8 cellular contexts compared by ENCODE assay signal in genomic region chr21:44846485-44847260, GRCh38. TPM values are rescaled to one million over a fixed set of nuclear protein-coding genes. Genes with fewer than 3 reads are reported as not detected.
DNase-seq lines count a peak whose midpoint lies in the region; ATAC-seq, FAIRE-seq and TF ChIP-seq lines count a peak whose summit lies in the region.

No MANE protein-coding gene starts in this region.

- H2AFZ ChIP-seq in K562 (ENCODE audit: low read depth, low read length) = peak overlapping the region; percentile 67

- H3K36me3 ChIP-seq in K562 (ENCODE audit: control insufficient read depth, insufficient read depth, low read length) = peaks cover 30% of the 10 kb centered on the region
- H3K36me3 ChIP-seq in left lung = peaks cover 0 to 40% of the 10 kb centered on the region in 2 donors

- POLR2A ChIA-PET in K562 (lab: Yijun Ruan, JAX) = interaction anchor here (1.3 to 1.4 kb wide), 2 partner anchors 32 to 37 kb away, joined by 3 to 4 read pairs; no protein-coding TSS in a partner anchor

- TF ChIP-seq CTCF in GM13977 (IDR thresholded peaks at IDR 0.05; ENCODE audit: extremely low read depth, insufficient read depth, missing control alignments) = no peak
- TF ChIP-seq CTCF in K562 (IDR thresholded peaks at IDR 0.05 in 2 of 3, conservative IDR thresholded peaks at IDR 0.05 in 1 of 3; ENCODE audit: insufficient read depth in 2 of 3, low read depth in 1 of 3, low read length in 3 of 3) = no peak
- TF ChIP-seq CTCF in left lung (IDR thresholded peaks at IDR 0.05) = no peak

- TF ChIP-seq POLR2A in K562 (conservative IDR thresholded peaks at IDR 0.05) = no peak

- peak; percentile 62 for DNase-seq in GM13977 (ENCODE audit: low spot score)
- DNase-seq in SK-N-DZ (ENCODE audit: low spot score) = peak; percentile 28
- peak in 2 of 4 experiments; percentile 53 to 65 for DNase-seq in K562 (ENCODE audit: extremely low read depth in 1 of 4, low spot score in 3 of 4)
- DNase-seq in left lung = peak; percentile 70 to 83
- DNase-seq in stimulated activated CD8-positive, alpha-beta memory T cell treated with anti-CD3 and anti-CD28 coated beads, Interleukin-4, amount 100 ng/mL, for 48 hours = peak; percentile 59
- DNase-seq in NCI-H2196 (lab: John Stamatoyannopoulos, UW; ENCODE audit: unreplicated experiment) = no peak

- no peaks in the 10 kb centered on the region for H3K9me1 ChIP-seq in K562 (ENCODE audit: control insufficient read depth, insufficient read depth, low read length)

- WGBS in K562 (ENCODE audit: insufficient coverage, low coverage, missing lambda C conversion rate) = 37% methylated on average over 27 of the region's 27 CpGs

- no peaks in the 10 kb centered on the region for H3K9me3 ChIP-seq in K562 (replicated peaks; ENCODE audit: control insufficient read depth, insufficient read depth, low read depth, low read length)
- H3K9me3 ChIP-seq in left lung = no peaks in the 10 kb centered on the region

- H3K4me3 ChIP-seq in K562 = no peak overlapping the region
- peak overlapping the region in 1 of 2 donors; percentile 31 for H3K4me3 ChIP-seq in left lung

- TF ChIP-seq EP300 in K562 (IDR thresholded peaks at IDR 0.05; ENCODE audit: low read length) = no peak

- BruUV-seq in K562 (replicated peaks; lab: Mats Ljungman, UMichigan) = no TSS peak

- FAIRE-seq in K562 (lab: Jason Lieb, UNC) = no peak

- CTCF ChIA-PET in K562 (lab: Yijun Ruan, JAX; ENCODE audit: low intra/inter-chr PET ratio) = interaction anchor here (0.8 kb wide), 1 partner anchor 46 kb away, joined by 3 read pairs; no protein-coding TSS in a partner anchor

- TF ChIP-seq RAD21 in K562 (CRISPR knock-in tag; conservative IDR thresholded peaks at IDR 0.05 in 1 of 2, IDR thresholded peaks at IDR 0.05 in 1 of 2) = no peak

- in situ Hi-C loops in GM13977 (cut with MboI; ENCODE audit: low pct_unique_long_range_greater_than_20kb, low sequenced_read_pairs, unreplicated experiment) = no loop called here
- in situ Hi-C loops in K562 (cut with MboI) = no loop called here

- H3K4me1 ChIP-seq in K562 (replicated peaks in 1 of 2; ENCODE audit: control insufficient read depth in 2 of 2, insufficient read depth in 2 of 2, low read length in 2 of 2) = peaks cover 15 to 48% of the 10 kb centered on the region in 2 experiments
- H3K4me1 ChIP-seq in left lung = peaks cover 5 to 37% of the 10 kb centered on the region in 2 donors

- H4K20me1 ChIP-seq in K562 (replicated peaks; ENCODE audit: control insufficient read depth, insufficient read depth, low read length) = no peaks in the 10 kb centered on the region

- H3K27me3 ChIP-seq in K562 (ENCODE audit: control insufficient read depth in 2 of 2, insufficient read depth in 2 of 2, low read length in 2 of 2) (peaks cover 6 to 15% of the 10 kb centered on the region in 2 experiments; a peak in 2 of 5 replicates), left lung (peaks cover 0 to 13% of the 10 kb centered on the region in 2 donors)

- peak overlapping the region; percentile 59 for H3K4me2 ChIP-seq in K562 (ENCODE audit: insufficient read depth, low read length)

- H3K27ac ChIP-seq in K562 (ENCODE audit: extremely low read depth, low read depth, low read length) (no peak overlapping the region), left lung (peak overlapping the region in 1 of 2 donors; percentile 62)

- peak; percentile 48 for ATAC-seq in K562
- ATAC-seq in left lung = peak; percentile 72
- no peak for ATAC-seq in GM21786 (IDR thresholded peaks at IDR 0.05; ENCODE audit: unreplicated experiment)
- no peak for ATAC-seq in HG03175 (IDR thresholded peaks at IDR 0.05; ENCODE audit: unreplicated experiment)

- H3K79me2 ChIP-seq in K562 (ENCODE audit: control insufficient read depth, insufficient read depth, low read length) = no peaks in the 10 kb centered on the region

- peak overlapping the region; percentile 25 to 85; a peak in 3 of 4 replicates for H3K9ac ChIP-seq in K562 (ENCODE audit: insufficient read depth in 1 of 2, low read depth in 2 of 2, low read length in 2 of 2)

- intact Hi-C loops in K562 (cut with micrococcal nuclease) (loop anchor here (5.0 kb wide), 1 partner anchor 44 kb away; the partner anchor contains the start of gene UBE2G2), left lung (cut with DNase I) (no loop called here)

TF ChIP-seq in K562, 482 proteins besides CTCF, POLR2A, EP300 and RAD21 (continues in another document):
- TF ChIP-seq NRF1 (conservative IDR thresholded peaks at IDR 0.05 in 1 of 2, IDR thresholded peaks at IDR 0.05 in 1 of 2) (peak; percentile 59 to 70), MECOM (CRISPR knock-in tag; IDR thresholded peaks at IDR 0.05) (no peak), ELF1 (tag; IDR thresholded peaks at IDR 0.05) (peak; percentile 33; the same call in 1 of the 2 replicates), GABPB2 (CRISPR knock-in tag; conservative IDR thresholded peaks at IDR 0.05) (no peak)

RNA-seq across cellular contexts. Expression of gene PTTG1IP, which starts 26.8 kb away (rescaled TPM):
- 183 and 199 TPM in 2 replicates for polyA plus RNA-seq in SK-N-DZ (2014; cell fraction: cytosol; rRNA removed)
- polyA plus RNA-seq in SK-N-DZ (2014; cell fraction: nucleus; rRNA removed) = 130 and 133 TPM in 2 replicates
- total RNA-seq in K562 (2011; cell fraction: chromatin; rRNA removed; ENCODE audit: low replicate concordance) = 109 and 139 TPM in 2 replicates
- total RNA-seq in K562 (2011; cell fraction: nucleolus; rRNA removed) = 131 and 151 TPM in 2 replicates
- total RNA-seq in K562 (2011; cell fraction: nucleoplasm; rRNA removed) = 146 and 174 TPM in 2 replicates
- total RNA-seq in K562 (2014; rRNA removed) (85.4 and 97.6 TPM in 2 replicates), K562 (2014; rRNA removed; fragmentation: Illumina TruSeq; extraction: Trizol) (65.7 and 66.2 TPM in 2 replicates), K562 (2015; rRNA removed; fragmentation: Illumina TruSeq; extraction: Trizol) (92.9 and 98.7 TPM in 2 replicates), K562 (2021) (99.3 and 99.5 TPM in 2 replicates), left lung (100 to 1,000 TPM; 247 to 263 TPM)
- polyA plus RNA-seq in K562 (2011; rRNA removed) (92.4 and 138 TPM in 2 replicates), K562 (2014; fragmentation: Illumina TruSeq; extraction: Trizol) (77.0 and 77.8 TPM in 2 replicates), K562 (2014; fragmentation: Nextera tagmentation; extraction: Ambion mirVana) (1 to 10 TPM; 5.0 to 9.2 TPM), K562 (2014; rRNA removed) (82.4 and 86.9 TPM in 2 replicates)
- polyA plus RNA-seq in K562 (2011; cell fraction: cytosol; rRNA removed) = 79.9 and 115 TPM in 2 replicates
- polyA plus RNA-seq in K562 (2011; cell fraction: nucleus; rRNA removed) = 69.1 and 123 TPM in 2 replicates
- 77.4 and 167 TPM in 2 replicates for polyA plus RNA-seq in K562 (2012)
- 54.1 and 70.2 TPM in 2 replicates for polyA minus RNA-seq in K562 (2011; rRNA and poly(A)+ RNA removed)
- polyA minus RNA-seq in K562 (2011; cell fraction: cytosol; rRNA and poly(A)+ RNA removed) = 69.1 and 114 TPM in 2 replicates
- polyA minus RNA-seq in K562 (2011; cell fraction: nucleus; rRNA and poly(A)+ RNA removed) = 17.4 and 40.2 TPM in 2 replicates

RNA-seq across cellular contexts. Expression of gene SUMO3, which starts 28.8 kb away (rescaled TPM):
- polyA plus RNA-seq in SK-N-DZ (2014; cell fraction: cytosol; rRNA removed) = 59.1 and 62.5 TPM in 2 replicates
- 17.8 and 27.2 TPM in 2 replicates for polyA plus RNA-seq in SK-N-DZ (2014; cell fraction: nucleus; rRNA removed)
- 32.4 and 33.2 TPM in 2 replicates for total RNA-seq in K562 (2011; cell fraction: chromatin; rRNA removed; ENCODE audit: low replicate concordance)
- 27.5 and 32.6 TPM in 2 replicates for total RNA-seq in K562 (2011; cell fraction: nucleolus; rRNA removed)
- total RNA-seq in K562 (2011; cell fraction: nucleoplasm; rRNA removed) = 42.5 and 55.7 TPM in 2 replicates
- total RNA-seq in K562 (2014; rRNA removed) (95.2 and 118 TPM in 2 replicates), K562 (2014; rRNA removed; fragmentation: Illumina TruSeq; extraction: Trizol) (101 TPM in 2 replicates), K562 (2015; rRNA removed; fragmentation: Illumina TruSeq; extraction: Trizol) (111 and 113 TPM in 2 replicates), K562 (2021) (120 TPM in 2 replicates), left lung (10 to 100 TPM; 92.4 to 99.3 TPM)
- polyA plus RNA-seq in K562 (2011; rRNA removed) (110 and 128 TPM in 2 replicates), K562 (2014; fragmentation: Illumina TruSeq; extraction: Trizol) (142 and 144 TPM in 2 replicates), K562 (2014; fragmentation: Nextera tagmentation; extraction: Ambion mirVana) (10 to 100 TPM; 13.9 to 21.6 TPM), K562 (2014; rRNA removed) (143 and 146 TPM in 2 replicates)
- polyA plus RNA-seq in K562 (2011; cell fraction: cytosol; rRNA removed) = 132 and 183 TPM in 2 replicates
- 41.4 and 52.1 TPM in 2 replicates for polyA plus RNA-seq in K562 (2011; cell fraction: nucleus; rRNA removed)
- polyA plus RNA-seq in K562 (2012) = 95.3 and 142 TPM in 2 replicates
- polyA minus RNA-seq in K562 (2011; rRNA and poly(A)+ RNA removed) = 105 and 120 TPM in 2 replicates
- 70.3 and 71.5 TPM in 2 replicates for polyA minus RNA-seq in K562 (2011; cell fraction: cytosol; rRNA and poly(A)+ RNA removed)
- 18.8 and 32.3 TPM in 2 replicates for polyA minus RNA-seq in K562 (2011; cell fraction: nucleus; rRNA and poly(A)+ RNA removed)

RNA-seq across cellular contexts. Expression of gene UBE2G2, which starts 45.1 kb away (rescaled TPM):
- polyA plus RNA-seq in SK-N-DZ (2014; cell fraction: cytosol; rRNA removed) = 67.0 and 82.2 TPM in 2 replicates
- polyA plus RNA-seq in SK-N-DZ (2014; cell fraction: nucleus; rRNA removed) = 61.5 and 95.7 TPM in 2 replicates
- 217 and 395 TPM in 2 replicates for total RNA-seq in K562 (2011; cell fraction: chromatin; rRNA removed; ENCODE audit: low replicate concordance)
- 127 and 140 TPM in 2 replicates for total RNA-seq in K562 (2011; cell fraction: nucleolus; rRNA removed)
- total RNA-seq in K562 (2011; cell fraction: nucleoplasm; rRNA removed) = 222 and 291 TPM in 2 replicates
- total RNA-seq in K562 (2014; rRNA removed) = 122 and 148 TPM in 2 replicates
- total RNA-seq in K562 (2014; rRNA removed; fragmentation: Illumina TruSeq; extraction: Trizol) = 109 and 112 TPM in 2 replicates
- 99.0 and 112 TPM in 2 replicates for total RNA-seq in K562 (2015; rRNA removed; fragmentation: Illumina TruSeq; extraction: Trizol)
- total RNA-seq in K562 (2021) = 131 and 140 TPM in 2 replicates
- 210 and 225 TPM in 2 replicates for polyA plus RNA-seq in K562 (2011; rRNA removed)
- 249 and 260 TPM in 2 replicates for polyA plus RNA-seq in K562 (2011; cell fraction: cytosol; rRNA removed)
- polyA plus RNA-seq in K562 (2011; cell fraction: nucleus; rRNA removed) = 234 and 303 TPM in 2 replicates
- 119 and 202 TPM in 2 replicates for polyA plus RNA-seq in K562 (2012)
- polyA plus RNA-seq in K562 (2014; fragmentation: Illumina TruSeq; extraction: Trizol) = 198 and 202 TPM in 2 replicates
- 10 to 100 TPM; 47.5 to 74.3 TPM for polyA plus RNA-seq in K562 (2014; fragmentation: Nextera tagmentation; extraction: Ambion mirVana)
- polyA plus RNA-seq in K562 (2014; rRNA removed) = 200 and 297 TPM in 2 replicates
- polyA minus RNA-seq in K562 (2011; rRNA and poly(A)+ RNA removed) = 146 and 179 TPM in 2 replicates
- polyA minus RNA-seq in K562 (2011; cell fraction: cytosol; rRNA and poly(A)+ RNA removed) = 83.5 and 87.6 TPM in 2 replicates
- polyA minus RNA-seq in K562 (2011; cell fraction: nucleus; rRNA and poly(A)+ RNA removed) = 115 and 148 TPM in 2 replicates
- 10 to 100 TPM; 75.0 to 90.9 TPM for total RNA-seq in left lung

Comparison
In these comparisons a context has a peak if more than half of its experiments do, and no peak if none do; other contexts are left out.
1. ATAC-seq: peak in K562 (single experiment) and left lung (single experiment); none in GM21786 (single experiment) and HG03175 (single experiment).